Comparison of ENCODE assay signal across 12 cellular contexts in genomic region chr3:78880588-78881461, GRCh38.
DNase-seq lines count a peak whose midpoint lies in the region; ATAC-seq and TF ChIP-seq lines count a peak whose summit lies in the region.
"Had no signal": no experiment of that assay in that cellular context is flagged by ENCODE, and none has a peak within 500 bp of the region (broad histone marks: within the 10 kb centered on the region; RNA-seq: fewer than 3 reads in every experiment).

No MANE protein-coding gene starts in this region.

- peaks cover 12 to 16% of the 10 kb centered on the region in 2 donors for H3K9me3 Mint-ChIP-seq in natural killer cell
- H3K9me3 Mint-ChIP-seq in activated T-cell treated with anti-CD3 and anti-CD28 coated beads, Interleukin-2, amount 50 U/mL, for 24 hours, result peaks cover 9% of the 10 kb centered on the region

- no peaks in the 10 kb centered on the region for H3K9me3 ChIP-seq in mesodermal cell (ENCODE audit: control insufficient read depth, low read length)
- no peaks in the 10 kb centered on the region for H3K9me3 ChIP-seq in tibial nerve
- H3K9me3 ChIP-seq: transverse colon had no signal

- H3K4me3 Mint-ChIP-seq in natural killer cell, result no peak overlapping the region
- no peak overlapping the region for H3K4me3 Mint-ChIP-seq in activated T-cell treated with anti-CD3 and anti-CD28 coated beads, Interleukin-2, amount 50 U/mL, for 24 hours

- no peak for TF ChIP-seq EP300 in tibial nerve (IDR thresholded peaks at IDR 0.05)

- H3K27ac Mint-ChIP-seq in natural killer cell, result no peak overlapping the region
- H3K27ac Mint-ChIP-seq in activated T-cell treated with anti-CD3 and anti-CD28 coated beads, Interleukin-2, amount 50 U/mL, for 24 hours, result no peak overlapping the region

- no peaks in the 10 kb centered on the region for H3K27me3 Mint-ChIP-seq in natural killer cell (ENCODE audit: low read depth in 2 of 2)
- no peaks in the 10 kb centered on the region for H3K27me3 Mint-ChIP-seq in activated T-cell treated with anti-CD3 and anti-CD28 coated beads, Interleukin-2, amount 50 U/mL, for 24 hours

- TF ChIP-seq CTCF in tibial nerve (IDR thresholded peaks at IDR 0.05) (no peak), natural killer cell (IDR thresholded peaks at IDR 0.05) (no peak)

- H3K27me3 ChIP-seq in tibial nerve, result no peaks in the 10 kb centered on the region
- H3K27me3 ChIP-seq: transverse colon had no signal

- 88 to 92% methylated on average over 4 to 5 of the region's 8 CpGs for WGBS in mesodermal cell (ENCODE audit: insufficient coverage in 2 of 2), 2 experiments
- 42 to 50% methylated on average over 8 of the region's 8 CpGs for WGBS in tibial nerve, 2 donors

- H3K4me1 ChIP-seq in mesodermal cell (ENCODE audit: control insufficient read depth, insufficient read depth, low read length, poor library complexity, severe bottlenecking) (peaks cover 3% of the 10 kb centered on the region), tibial nerve (peaks cover 0 to 17% (median 5%) of the 10 kb centered on the region in 4 donors)

- H3K4me3 ChIP-seq in mesodermal cell (ENCODE audit: extremely low read depth, insufficient read depth, low read length, poor library complexity, severe bottlenecking) (no peak overlapping the region), tibial nerve (peak overlapping the region in 2 of 4 donors; percentile 1 to 2)
- H3K4me3 ChIP-seq: transverse colon had no signal

- no peaks in the 10 kb centered on the region for H3K4me1 Mint-ChIP-seq in natural killer cell
- H3K4me1 Mint-ChIP-seq in activated T-cell treated with anti-CD3 and anti-CD28 coated beads, Interleukin-2, amount 50 U/mL, for 24 hours (ENCODE audit: low read depth), result no peaks in the 10 kb centered on the region

- H3K36me3 ChIP-seq in mesodermal cell (ENCODE audit: control insufficient read depth, insufficient read depth, low read length) (no peaks in the 10 kb centered on the region), tibial nerve (no peaks in the 10 kb centered on the region)
- H3K36me3 ChIP-seq: transverse colon had no signal

- no peak for TF ChIP-seq POLR2A in tibial nerve (IDR thresholded peaks at IDR 0.05)

- ATAC-seq in natural killer cell, result no peak

- intact Hi-C loops in natural killer cell (cut with micrococcal nuclease), result no loop called here

- H3K27ac ChIP-seq in mesodermal cell (ENCODE audit: low read depth, low read length, severe bottlenecking) (peak overlapping the region; percentile 62), tibial nerve (peak overlapping the region; percentile 8 to 56 (median 36))

- no peaks in the 10 kb centered on the region for H3K36me3 Mint-ChIP-seq in natural killer cell
- H3K36me3 Mint-ChIP-seq in activated T-cell treated with anti-CD3 and anti-CD28 coated beads, Interleukin-2, amount 50 U/mL, for 24 hours (ENCODE audit: low read depth), result no peaks in the 10 kb centered on the region

- DNase-seq in NCI-H524 (lab: John Stamatoyannopoulos, UW) (peak; percentile 29 to 69), NCI-H524 treated with DMSO at 0.1 percent for 48 hours (lab: John Stamatoyannopoulos, UW) (no peak), epidermal melanocyte (ENCODE audit: insufficient read length, low spot score) (peak; percentile 46), tibial nerve (ENCODE audit: low spot score in 2 of 2) (no peak), T-helper 9 cell (no peak), natural killer cell (no peak)
- DNase-seq in activated T-cell treated with anti-CD3 and anti-CD28 coated beads, Interleukin-2, amount 50 U/mL, for 24 hours, result no peak
- DNase-seq: KG1, NCI-H1694 treated with DMSO at 0.1 percent for 48 hours, NCI-H774, transverse colon had no signal

Comparison
In these comparisons a context has a peak if more than half of its experiments do, and no peak if none do; other contexts are left out.
1. DNase-seq: peak in NCI-H524 (2 of 2) and epidermal melanocyte (single experiment); none in NCI-H524 treated with DMSO at 0.1 percent for 48 hours (single experiment), tibial nerve (0 of 2), T-helper 9 cell (single experiment), natural killer cell (single experiment) and activated T-cell treated with anti-CD3 and anti-CD28 coated beads, Interleukin-2, amount 50 U/mL, for 24 hours (single experiment).